1 cellular context compared by ENCODE assay signal in the genomic region with DNA sequence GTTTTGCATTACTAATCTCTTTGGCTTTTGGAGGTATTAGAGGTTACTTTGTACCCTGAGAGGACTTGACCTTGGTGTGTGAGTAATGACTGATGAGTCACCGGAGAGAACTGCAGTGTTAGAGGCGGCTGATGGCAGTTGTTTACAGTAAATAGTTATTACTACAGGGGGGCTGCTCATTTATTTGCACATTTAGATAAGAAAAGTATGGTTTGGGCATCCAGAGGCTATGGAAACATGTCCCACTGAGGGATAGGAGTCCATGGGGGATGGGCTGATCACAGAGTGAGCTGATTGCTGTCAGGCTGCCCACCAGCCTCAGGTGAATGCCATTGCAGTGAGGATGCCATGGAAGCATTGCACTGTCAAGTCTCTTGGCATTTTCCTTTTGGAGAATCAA.
TF ChIP-seq lines count a peak whose summit lies in the region.

No MANE protein-coding gene starts in this region.

TF ChIP-seq in WTC11, 78 proteins besides CTCF, POLR2A, EP300 and RAD21 (continued from another document):
- TF ChIP-seq ATF6 (CRISPR knock-in tag; IDR thresholded peaks at IDR 0.05) (no peak), GTF2I (CRISPR knock-in tag; conservative IDR thresholded peaks at IDR 0.05) (no peak), USF1 (CRISPR knock-in tag; IDR thresholded peaks at IDR 0.05) (no peak)
